Comparison of ENCODE assay signal across 19 cellular contexts in the genomic region with DNA sequence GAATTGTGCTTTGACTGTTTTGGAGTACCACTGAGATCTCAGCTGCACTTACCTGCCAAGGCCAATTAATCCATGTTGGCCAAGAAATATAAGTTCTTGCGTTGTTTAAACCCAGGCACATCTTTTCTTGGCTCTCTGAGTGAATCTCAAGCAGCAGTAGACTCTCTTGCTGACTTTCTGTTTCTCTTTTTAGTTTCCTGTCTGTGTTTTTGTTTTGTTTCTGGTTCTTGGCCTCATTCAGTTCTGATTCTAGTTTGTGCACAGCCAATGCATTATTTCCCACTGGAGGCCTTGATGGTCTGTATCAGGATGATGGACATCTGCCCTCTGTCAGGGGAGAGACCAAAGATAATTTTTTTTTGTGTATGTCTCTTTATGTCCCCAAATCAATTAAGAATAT.
A peak's percentile ranks its signal among the peaks of the same experiment; 100 is the strongest.
DNase-seq lines count a peak whose midpoint lies in the region; ATAC-seq and TF ChIP-seq lines count a peak whose summit lies in the region.
"Had no signal": no experiment of that assay in that cellular context is flagged by ENCODE, and none has a peak within 500 bp of the region (broad histone marks: within the 10 kb centered on the region; RNA-seq: fewer than 3 reads in every experiment).

No MANE protein-coding gene starts in this region.

- no peaks in the 10 kb centered on the region for H3K4me1 ChIP-seq in CD8-positive, alpha-beta T cell (ENCODE audit: insufficient read depth, low read length)

- no peaks in the 10 kb centered on the region for H3K9me3 Mint-ChIP-seq in CD8-positive, alpha-beta T cell

- in situ Hi-C loops in astrocyte of the spinal cord (cut with HindIII; ENCODE audit: low sequenced_read_pairs): no loop called here

- H3K9me3 ChIP-seq in CD8-positive, alpha-beta T cell (ENCODE audit: low read length): no peaks in the 10 kb centered on the region

- no peaks in the 10 kb centered on the region for H3K36me3 ChIP-seq in CD8-positive, alpha-beta T cell (ENCODE audit: insufficient read depth, low read length)

- TF ChIP-seq CTCF in CD8-positive, alpha-beta T cell (IDR thresholded peaks at IDR 0.05): no peak
- TF ChIP-seq CTCF in astrocyte of the spinal cord (IDR thresholded peaks at IDR 0.05; ENCODE audit: low read depth, low read length): no peak

- no peaks in the 10 kb centered on the region for H3K4me1 Mint-ChIP-seq in CD8-positive, alpha-beta T cell (ENCODE audit: low read depth)
- H3K4me1 Mint-ChIP-seq: T-cell had no signal

- H3K27me3 Mint-ChIP-seq in CD8-positive, alpha-beta T cell (ENCODE audit: low read depth): no peaks in the 10 kb centered on the region
- H3K27me3 Mint-ChIP-seq: T-cell had no signal

- H3K27ac Mint-ChIP-seq in CD8-positive, alpha-beta T cell: peak overlapping the region; percentile 28
- H3K27ac Mint-ChIP-seq: T-cell had no signal

- no peak overlapping the region for H3K27ac ChIP-seq in CD8-positive, alpha-beta T cell (ENCODE audit: low read depth, low read length)
- H3K27ac ChIP-seq: GM23248 had no signal

- H3K4me3 ChIP-seq in CD8-positive, alpha-beta T cell (ENCODE audit: low read depth, low read length): no peak overlapping the region
- no peak overlapping the region for H3K4me3 ChIP-seq in astrocyte of the spinal cord (ENCODE audit: low read depth, low read length)
- H3K4me3 ChIP-seq: GM23248 had no signal

- no peak for ATAC-seq in CD8-positive, alpha-beta T cell
- ATAC-seq in GM19455 (IDR thresholded peaks at IDR 0.05; ENCODE audit: unreplicated experiment) (peak; percentile 92), HG03159 (IDR thresholded peaks at IDR 0.05; ENCODE audit: unreplicated experiment) (peak; percentile 58), GM21526 (IDR thresholded peaks at IDR 0.05; ENCODE audit: low FRiP score, unreplicated experiment) (no peak)
- ATAC-seq: HCT116, PC-3, T-cell had no signal

- POLR2A ChIA-PET in CD8-positive, alpha-beta T cell (lab: Charles Lee): no interaction called here

- CTCF ChIA-PET in CD8-positive, alpha-beta T cell (lab: Charles Lee): no interaction called here

- H3K27me3 ChIP-seq in CD8-positive, alpha-beta T cell (ENCODE audit: insufficient read depth, low read length): no peaks in the 10 kb centered on the region

- DNase-seq in CD8-positive, alpha-beta T cell: no peak
- DNase-seq in astrocyte of the spinal cord (ENCODE audit: low read depth, low spot score) (peak; percentile 4), NCI-H2081 treated with DMSO at 0.1 percent for 48 hours (lab: John Stamatoyannopoulos, UW) (no peak)
- no peak for DNase-seq in NK-92 treated with Interleukin-12 subunit alpha and Interleukin-12 subunit beta, amount 100 ng/mL, for 24 hours (lab: John Stamatoyannopoulos, UW)
- no peak for DNase-seq in activated CD4-positive, alpha-beta T cell treated with anti-CD3 and anti-CD28 coated beads, Interleukin-2, amount 50 U/mL, for 1 hour
- DNase-seq: 8988T, C1 segment of cervical spinal cord, EL, GM23248, Kasumi-1, NCI-H1417, NCI-H1930, NCI-H524, PC-3, T-cell had no signal

- H3K4me3 Mint-ChIP-seq in CD8-positive, alpha-beta T cell: no peak overlapping the region
- H3K4me3 Mint-ChIP-seq: T-cell had no signal

- intact Hi-C loops in CD8-positive, alpha-beta T cell (cut with DNase I, micrococcal nuclease): no loop called here

- no peaks in the 10 kb centered on the region for H3K36me3 Mint-ChIP-seq in CD8-positive, alpha-beta T cell
- H3K36me3 Mint-ChIP-seq: T-cell had no signal

Comparison
In these comparisons a context has a peak if more than half of its experiments do, and no peak if none do; other contexts are left out.
1. ATAC-seq: peak in GM19455 (single experiment) and HG03159 (single experiment); none in CD8-positive, alpha-beta T cell (single experiment) and GM21526 (single experiment).